In genomic region chr1:171487038-171487437, GRCh38 we compare ENCODE assay signal across 11 cellular contexts. TPM values are rescaled to one million over a fixed set of nuclear protein-coding genes. Genes with fewer than 3 reads are reported as not detected.
DNase-seq lines count a peak whose midpoint lies in the region; ATAC-seq, FAIRE-seq and TF ChIP-seq lines count a peak whose summit lies in the region.
"Had no signal": no experiment of that assay in that cellular context is flagged by ENCODE, and none has a peak within 500 bp of the region (broad histone marks: within the 10 kb centered on the region; RNA-seq: fewer than 3 reads in every experiment).

No MANE protein-coding gene starts in this region.

- H3K4me2 ChIP-seq in SK-N-SH: peak overlapping the region; percentile 86

- H3K9me2 ChIP-seq in SK-N-SH: no peaks in the 10 kb centered on the region

- intact Hi-C loops in activated CD4-positive, alpha-beta memory T cell treated with anti-CD3 and anti-CD28 coated beads for 36 hours (cut with micrococcal nuclease): loop anchor here (5.0 to 10.0 kb wide), 4 partner anchors 65 to 1782 kb away; partner anchors contain the start of genes FMO4 and GORAB

- TF ChIP-seq POLR2A in H54 (IDR thresholded peaks at IDR 0.05; ENCODE audit: low read depth, low read length): no peak

- H3K27me3 ChIP-seq in SK-N-SH (ENCODE audit: insufficient read depth): no peaks in the 10 kb centered on the region

- TF ChIP-seq CTCF in SK-N-SH (IDR thresholded peaks at IDR 0.05) (no peak), omental fat pad (IDR thresholded peaks at IDR 0.05) (no peak)

- peaks cover 57% of the 10 kb centered on the region for H4K20me1 ChIP-seq in SK-N-SH (ENCODE audit: insufficient read depth)

- peaks cover 26% of the 10 kb centered on the region for H3K36me3 Mint-ChIP-seq in activated CD4-positive, alpha-beta memory T cell treated with anti-CD3 and anti-CD28 coated beads for 36 hours
- H3K36me3 Mint-ChIP-seq in stimulated activated naive B cell treated with anti-CD40 and anti-IgM and Interleukin-4, amounts not matched to agents 10 μg/mL and 1 μg/mL and 100 μg/mL, for 72 hours: peaks cover 17 to 31% of the 10 kb centered on the region in 2 donors

- peaks cover 10 to 19% of the 10 kb centered on the region in 2 experiments for H3K36me3 ChIP-seq in SK-N-SH (replicated peaks in 1 of 2; ENCODE audit: control insufficient read depth in 1 of 2, insufficient read depth in 2 of 2, low read length in 1 of 2)

- peaks cover 10 to 15% of the 10 kb centered on the region in 2 experiments; a peak in 3 of 4 replicates for H3K4me1 ChIP-seq in SK-N-SH (ENCODE audit: control insufficient read depth in 1 of 2, insufficient read depth in 2 of 2, low read depth in 1 of 2, low read length in 1 of 2)

- peaks cover 54% of the 10 kb centered on the region for H3K4me1 Mint-ChIP-seq in activated CD4-positive, alpha-beta memory T cell treated with anti-CD3 and anti-CD28 coated beads for 36 hours (ENCODE audit: low read depth)
- H3K4me1 Mint-ChIP-seq in stimulated activated naive B cell treated with anti-CD40 and anti-IgM and Interleukin-4, amounts not matched to agents 10 μg/mL and 1 μg/mL and 100 μg/mL, for 72 hours: peaks cover 28 to 64% of the 10 kb centered on the region in 2 donors

- no peak for FAIRE-seq in H54 (lab: Jason Lieb, UNC)

- TF ChIP-seq RAD21 in SK-N-SH (IDR thresholded peaks at IDR 0.05; ENCODE audit: low read length): no peak

- no peak for DNase-seq in SK-N-SH
- DNase-seq in activated CD4-positive, alpha-beta memory T cell treated with anti-CD3 and anti-CD28 coated beads for 36 hours: no peak
- DNase-seq in stimulated activated naive B cell treated with anti-CD40 and anti-IgM and Interleukin-4, amounts not matched to agents 10 μg/mL and 1 μg/mL and 100 μg/mL, for 72 hours: no peak
- no peak for DNase-seq in H54 (ENCODE audit: insufficient read length, low spot score)
- no peak for DNase-seq in omental fat pad (ENCODE audit: low spot score)
- DNase-seq: 8988T; NCI-H748 treated with DMSO at 0.1 percent for 48 hours; stimulated activated CD4-positive, alpha-beta T cell treated with anti-CD3 and anti-CD28 coated beads, Interleukin-4, amount 100 ng/mL, for 1 hour had no signal

- H3K4me3 Mint-ChIP-seq in activated CD4-positive, alpha-beta memory T cell treated with anti-CD3 and anti-CD28 coated beads for 36 hours: peak overlapping the region; percentile 83
- H3K4me3 Mint-ChIP-seq in stimulated activated naive B cell treated with anti-CD40 and anti-IgM and Interleukin-4, amounts not matched to agents 10 μg/mL and 1 μg/mL and 100 μg/mL, for 72 hours: peak overlapping the region; percentile 97 to 98

- H3K27me3 Mint-ChIP-seq in activated CD4-positive, alpha-beta memory T cell treated with anti-CD3 and anti-CD28 coated beads for 36 hours: no peaks in the 10 kb centered on the region
- H3K27me3 Mint-ChIP-seq in stimulated activated naive B cell treated with anti-CD40 and anti-IgM and Interleukin-4, amounts not matched to agents 10 μg/mL and 1 μg/mL and 100 μg/mL, for 72 hours: no peaks in the 10 kb centered on the region

- no peak for TF ChIP-seq EP300 in SK-N-SH (IDR thresholded peaks at IDR 0.05; ENCODE audit: borderline replicate concordance in 1 of 2, low read depth in 1 of 2, low read length in 1 of 2)

- peak overlapping the region; percentile 100 for H3K9ac ChIP-seq in SK-N-SH

- POLR2A ChIA-PET in SK-N-SH (lab: Yijun Ruan, JAX): no interaction called here
- POLR2A ChIA-PET in activated CD4-positive, alpha-beta memory T cell treated with anti-CD3 and anti-CD28 coated beads for 36 hours (lab: Charles Lee): interaction anchor here (1.2 to 2.4 kb wide), 4 partner anchors 14 to 30 kb away, joined by 3 to 24 read pairs (median 4); no protein-coding TSS in a partner anchor

- peaks cover 66% of the 10 kb centered on the region for H3K79me2 ChIP-seq in SK-N-SH (ENCODE audit: insufficient read depth)

- peak overlapping the region; percentile 93 for H3K27ac Mint-ChIP-seq in activated CD4-positive, alpha-beta memory T cell treated with anti-CD3 and anti-CD28 coated beads for 36 hours
- H3K27ac Mint-ChIP-seq in stimulated activated naive B cell treated with anti-CD40 and anti-IgM and Interleukin-4, amounts not matched to agents 10 μg/mL and 1 μg/mL and 100 μg/mL, for 72 hours: peak overlapping the region; percentile 49

- ATAC-seq in SK-N-SH treated with all-trans-retinoic acid at 6 μM for 48 hours: no peak
- ATAC-seq in stimulated activated naive B cell treated with anti-CD40 and anti-IgM and Interleukin-4, amounts not matched to agents 10 μg/mL and 1 μg/mL and 100 μg/mL, for 72 hours (replicated peaks): no peak
- ATAC-seq in HG02642 (IDR thresholded peaks at IDR 0.05; ENCODE audit: poor library complexity, unreplicated experiment): no peak
- ATAC-seq in omental fat pad (ENCODE audit: low FRiP score): no peak

- H3K9me3 ChIP-seq in SK-N-SH: no peaks in the 10 kb centered on the region

- peak overlapping the region; percentile 94 to 100 for H3K4me3 ChIP-seq in SK-N-SH (ENCODE audit: low read depth in 2 of 2, low read length in 1 of 2)
- H3K4me3 ChIP-seq in iPS-11a (ENCODE audit: low read depth, low read length): peak overlapping the region; percentile 97

- no peak overlapping the region; the same call in 1 of the 2 replicates for H2AFZ ChIP-seq in SK-N-SH (ENCODE audit: low read depth)

- H3K9me3 Mint-ChIP-seq in activated CD4-positive, alpha-beta memory T cell treated with anti-CD3 and anti-CD28 coated beads for 36 hours: no peaks in the 10 kb centered on the region
- no peaks in the 10 kb centered on the region for H3K9me3 Mint-ChIP-seq in stimulated activated naive B cell treated with anti-CD40 and anti-IgM and Interleukin-4, amounts not matched to agents 10 μg/mL and 1 μg/mL and 100 μg/mL, for 72 hours

- peaks cover 13% of the 10 kb centered on the region for H3F3A ChIP-seq in SK-N-SH (replicated peaks; ENCODE audit: insufficient read depth)

- CTCF ChIA-PET in SK-N-SH (lab: Yijun Ruan, JAX): no interaction called here
- CTCF ChIA-PET in activated CD4-positive, alpha-beta memory T cell treated with anti-CD3 and anti-CD28 coated beads for 36 hours (lab: Charles Lee): interaction anchor here (0.9 to 3.9 kb wide), 3 partner anchors 13 to 60 kb away, joined by 3 to 43 read pairs (median 39); no protein-coding TSS in a partner anchor

- peak overlapping the region in 1 of 2 experiments; percentile 100; a peak in 1 of 4 replicates for H3K27ac ChIP-seq in SK-N-SH (ENCODE audit: low read depth in 2 of 2, low read length in 1 of 2)

TF ChIP-seq in SK-N-SH, 30 proteins besides CTCF, POLR2A, EP300 and RAD21 (continues in another document):
- TF ChIP-seq TCF12 (IDR thresholded peaks at IDR 0.05) (no peak), MXI1 (IDR thresholded peaks at IDR 0.05; ENCODE audit: low read depth, low read length) (no peak), CHD2 (IDR thresholded peaks at IDR 0.05; ENCODE audit: low read length, partially characterized antibody) (no peak), NRF1 (IDR thresholded peaks at IDR 0.05; ENCODE audit: low read depth, low read length) (no peak), FOXJ3 (CRISPR knock-in tag; IDR thresholded peaks at IDR 0.05) (no peak), EZH2phosphoT487 (IDR thresholded peaks at IDR 0.05; ENCODE audit: borderline replicate concordance, low read depth) (no peak), JUND (IDR thresholded peaks at IDR 0.05) (no peak), GATA2 (CRISPR knock-in tag; IDR thresholded peaks at IDR 0.05) (no peak), GABPA (IDR thresholded peaks at IDR 0.05; ENCODE audit: low read depth) (no peak), USF1 (IDR thresholded peaks at IDR 0.05; ENCODE audit: borderline replicate concordance, low read depth) (no peak)

TF ChIP-seq in SK-N-SH treated with all-trans-retinoic acid at 6 μM for 48 hours, 23 proteins besides CTCF, POLR2A, EP300 and RAD21:
- TF ChIP-seq, protein P1, sequence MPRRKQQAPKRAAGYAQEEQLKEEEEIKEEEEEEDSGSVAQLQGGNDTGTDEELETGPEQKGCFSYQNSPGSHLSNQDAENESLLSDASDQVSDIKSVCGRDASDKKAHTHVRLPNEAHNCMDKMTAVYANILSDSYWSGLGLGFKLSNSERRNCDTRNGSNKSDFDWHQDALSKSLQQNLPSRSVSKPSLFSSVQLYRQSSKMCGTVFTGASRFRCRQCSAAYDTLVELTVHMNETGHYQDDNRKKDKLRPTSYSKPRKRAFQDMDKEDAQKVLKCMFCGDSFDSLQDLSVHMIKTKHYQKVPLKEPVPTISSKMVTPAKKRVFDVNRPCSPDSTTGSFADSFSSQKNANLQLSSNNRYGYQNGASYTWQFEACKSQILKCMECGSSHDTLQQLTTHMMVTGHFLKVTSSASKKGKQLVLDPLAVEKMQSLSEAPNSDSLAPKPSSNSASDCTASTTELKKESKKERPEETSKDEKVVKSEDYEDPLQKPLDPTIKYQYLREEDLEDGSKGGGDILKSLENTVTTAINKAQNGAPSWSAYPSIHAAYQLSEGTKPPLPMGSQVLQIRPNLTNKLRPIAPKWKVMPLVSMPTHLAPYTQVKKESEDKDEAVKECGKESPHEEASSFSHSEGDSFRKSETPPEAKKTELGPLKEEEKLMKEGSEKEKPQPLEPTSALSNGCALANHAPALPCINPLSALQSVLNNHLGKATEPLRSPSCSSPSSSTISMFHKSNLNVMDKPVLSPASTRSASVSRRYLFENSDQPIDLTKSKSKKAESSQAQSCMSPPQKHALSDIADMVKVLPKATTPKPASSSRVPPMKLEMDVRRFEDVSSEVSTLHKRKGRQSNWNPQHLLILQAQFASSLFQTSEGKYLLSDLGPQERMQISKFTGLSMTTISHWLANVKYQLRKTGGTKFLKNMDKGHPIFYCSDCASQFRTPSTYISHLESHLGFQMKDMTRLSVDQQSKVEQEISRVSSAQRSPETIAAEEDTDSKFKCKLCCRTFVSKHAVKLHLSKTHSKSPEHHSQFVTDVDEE (CRISPR knock-in tag; IDR thresholded peaks at IDR 0.05): no peak
- no peak for TF ChIP-seq ISL1 (CRISPR knock-in tag; IDR thresholded peaks at IDR 0.05)

RNA-seq across cellular contexts. Expression of gene PRRC2C, which starts 1.7 kb away (rescaled TPM):
- 39.9 and 45.6 TPM in 2 replicates for polyA plus RNA-seq in SK-N-SH (2012; rRNA removed)
- polyA plus RNA-seq in SK-N-SH (2012; cell fraction: cytosol; rRNA removed): 37.2 and 40.0 TPM in 2 replicates
- 41.2 and 79.0 TPM in 2 replicates for polyA plus RNA-seq in SK-N-SH (2012; cell fraction: nucleus; rRNA removed)
- total RNA-seq in activated CD4-positive, alpha-beta memory T cell treated with anti-CD3 and anti-CD28 coated beads for 36 hours: 100 to 1,000 TPM; 191 to 205 TPM
- 100 to 1,000 TPM in 2 of 4 donors, 10 to 100 TPM in 2; 83.9 to 130 (median 97.2) TPM for total RNA-seq in omental fat pad
